34 cellular contexts compared by ENCODE assay signal in the genomic region with DNA sequence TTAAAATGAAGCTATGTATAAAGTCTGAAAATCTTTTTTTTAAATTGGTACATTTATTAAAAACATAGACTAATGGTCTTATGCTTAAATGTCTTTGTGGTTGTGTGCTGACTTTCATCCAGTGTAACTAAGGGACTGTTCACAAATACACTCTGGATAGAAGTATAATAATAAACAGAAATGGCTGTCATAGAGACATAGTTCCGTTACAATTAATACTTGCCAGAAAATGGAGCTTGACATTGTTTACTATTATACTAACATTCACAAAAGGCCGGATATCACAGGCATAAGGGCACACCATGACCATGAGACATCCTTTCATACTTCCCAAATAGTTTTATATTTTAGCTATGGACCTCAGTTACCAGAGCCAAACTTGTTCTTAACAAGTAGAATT.
"Had no signal": no experiment of that assay in that cellular context is flagged by ENCODE, and none has a peak within 500 bp of the region (broad histone marks: within the 10 kb centered on the region; RNA-seq: fewer than 3 reads in every experiment).

No MANE protein-coding gene starts in this region.

- H3K27ac ChIP-seq: KMS-11 had no signal

- H3K4me3 ChIP-seq: MG63 had no signal

- DNase-seq: Karpas-422, Kasumi-1, MG63, MM.1S, MV-4-11, NCI-H1048, NCI-H1092, NCI-H1092 treated with DMSO at 0.1 percent for 48 hours, NCI-H1105, NCI-H1105 treated with DMSO at 0.1 percent for 48 hours, NCI-H1417, NCI-H1417 treated with DMSO at 0.1 percent for 48 hours, NCI-H1436, NCI-H1436 treated with DMSO at 0.1 percent for 48 hours, NCI-H146, NCI-H1694, NCI-H1694 treated with DMSO at 0.1 percent for 48 hours, NCI-H187, NCI-H187 treated with DMSO at 0.1 percent for 48 hours, NCI-H1930, NCI-H2029, NCI-H2029 treated with DMSO at 0.1 percent for 48 hours, NCI-H2081, NCI-H2081 treated with DMSO at 0.1 percent for 48 hours, NCI-H2107, NCI-H2171, NCI-H2171 treated with DMSO at 0.1 percent for 48 hours, NCI-H2227 treated with DMSO at 0.1 percent for 48 hours, NCI-H226, NCI-H345, NCI-H446, NCI-H446 treated with DMSO at 0.1 percent for 48 hours, NCI-H510A had no signal

- H3K27me3 ChIP-seq: MG63 had no signal

- H3K9me3 ChIP-seq: MG63 had no signal

- H3K4me2 ChIP-seq: KMS-11 had no signal

- H3K9ac ChIP-seq: KMS-11 had no signal

- H3K36me3 ChIP-seq: MG63 had no signal
